ENCODE assay signal across 25 cellular contexts in the genomic region with DNA sequence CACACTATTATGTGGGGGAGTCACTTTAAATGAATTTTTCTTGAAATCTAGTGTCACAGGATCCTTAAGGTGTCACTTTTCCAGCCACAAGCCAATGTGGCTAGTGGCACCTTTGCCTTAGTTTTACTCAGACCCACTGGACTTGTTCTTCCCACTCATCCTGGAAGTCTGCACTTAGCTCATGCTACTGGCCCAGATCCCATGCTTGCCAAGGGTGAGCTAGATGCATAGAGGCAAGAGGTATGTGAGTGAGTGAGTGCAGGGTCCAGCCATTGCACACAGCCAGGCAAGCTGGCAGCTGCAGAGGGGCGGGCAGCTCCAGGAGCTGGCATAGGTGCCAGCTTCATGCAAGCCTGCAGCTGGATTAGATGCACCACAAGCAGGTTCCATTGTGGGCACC.
DNase-seq lines count a peak whose midpoint lies in the region; ATAC-seq, FAIRE-seq and TF ChIP-seq lines count a peak whose summit lies in the region.
"Had no signal": no experiment of that assay in that cellular context is flagged by ENCODE, and none has a peak within 500 bp of the region (broad histone marks: within the 10 kb centered on the region; RNA-seq: fewer than 3 reads in every experiment).

No MANE protein-coding gene starts in this region.

- H3K9me3 ChIP-seq in PC-9 (ENCODE audit: insufficient read depth, low read depth) (no peaks in the 10 kb centered on the region), neuronal stem cell (replicated peaks in 1 of 2; ENCODE audit: control insufficient read depth in 2 of 2, insufficient read depth in 1 of 2, low read depth in 1 of 2, low read length in 2 of 2) (peaks cover 0 to 11% of the 10 kb centered on the region in 2 donors)
- H3K9me3 ChIP-seq: A549, BE2C, HAP-1 had no signal

- H3K4me1 ChIP-seq in PC-9 (replicated peaks; ENCODE audit: insufficient read depth): no peaks in the 10 kb centered on the region
- no peaks in the 10 kb centered on the region for H3K4me1 ChIP-seq in neuronal stem cell (ENCODE audit: control insufficient read depth in 2 of 2, insufficient read depth in 1 of 2, low read depth in 1 of 2, low read length in 2 of 2)
- H3K4me1 ChIP-seq: A549; BE2C; BLaER1 treated with 17β-estradiol and CSF1 and Interleukin-3, amounts not matched to agents 10 nM and 100 nM; HAP-1 had no signal

- CTCF ChIA-PET in PC-9 (lab: Charles Lee): no interaction called here

- ATAC-seq in GM21723 (IDR thresholded peaks at IDR 0.05; ENCODE audit: unreplicated experiment): no peak
- ATAC-seq: A549 had no signal

- no peaks in the 10 kb centered on the region for H3K9me2 ChIP-seq in PC-9 (ENCODE audit: insufficient read depth)

- peak overlapping the region; percentile 94 for H4K8ac ChIP-seq in neuronal stem cell (ENCODE audit: low read depth, low read length)

- no peak overlapping the region for H3K23ac ChIP-seq in neuronal stem cell (ENCODE audit: low read depth, low read length, poor library complexity)

- H3K14ac ChIP-seq in neuronal stem cell (ENCODE audit: low read length): no peak overlapping the region

- no peak overlapping the region for H2AFZ ChIP-seq in PC-9
- no peak overlapping the region for H2AFZ ChIP-seq in neuronal stem cell (ENCODE audit: low read length)

- H2BK15ac ChIP-seq in neuronal stem cell (ENCODE audit: low read length): no peak overlapping the region

- H4K91ac ChIP-seq in neuronal stem cell (ENCODE audit: low read depth, low read length, poor library complexity): no peak overlapping the region

- intact Hi-C loops in PC-9 (cut with micrococcal nuclease; ENCODE audit: unreplicated experiment): no loop called here

- no peak overlapping the region for H2BK12ac ChIP-seq in neuronal stem cell (ENCODE audit: low read length)

- FAIRE-seq in HTR-8/SVneo (lab: Jason Lieb, UNC) (peak; percentile 67), urothelium cell line (lab: Jason Lieb, UNC) (peak; percentile 13)
- FAIRE-seq: A549, GM12891, GM18507, H54 had no signal

- no peaks in the 10 kb centered on the region for H4K20me1 ChIP-seq in PC-9 (ENCODE audit: insufficient read depth)
- H4K20me1 ChIP-seq: BLaER1 treated with 17β-estradiol and CSF1 and Interleukin-3, amounts not matched to agents 10 nM and 100 nM had no signal

- no peak overlapping the region for H3K4ac ChIP-seq in neuronal stem cell (ENCODE audit: low read length)

- H3K36me3 ChIP-seq in PC-9 (ENCODE audit: low read depth) (no peaks in the 10 kb centered on the region), neuronal stem cell (replicated peaks in 1 of 2; ENCODE audit: control insufficient read depth in 2 of 2, insufficient read depth in 2 of 2, low read length in 2 of 2) (no peaks in the 10 kb centered on the region)
- H3K36me3 ChIP-seq: BE2C; BLaER1 treated with 17β-estradiol and CSF1 and Interleukin-3, amounts not matched to agents 10 nM and 100 nM; HAP-1 had no signal

- no peaks in the 10 kb centered on the region for H3K79me2 ChIP-seq in PC-9 (ENCODE audit: low read depth)

- no CpG with 5 or more reads among the region's 1 CpG for whole genome bisulfite sequencing in neuronal stem cell (ENCODE audit: extremely low coverage in 2 of 2, insufficient read length in 2 of 2, insufficient replicate concordance in 1 of 2), 2 donors

- H3K27ac ChIP-seq in PC-9 (no peak overlapping the region), neuronal stem cell (replicated peaks; ENCODE audit: low read length) (no peak overlapping the region)
- H3K27ac ChIP-seq: A549; BLaER1 treated with 17β-estradiol and CSF1 and Interleukin-3, amounts not matched to agents 10 nM and 100 nM had no signal

- H3K79me1 ChIP-seq in neuronal stem cell (ENCODE audit: low read depth, low read length): no peaks in the 10 kb centered on the region

- H3K4me3 ChIP-seq in PC-9: no peak overlapping the region
- H3K4me3 ChIP-seq in neuronal stem cell (ENCODE audit: low read length in 2 of 2): no peak overlapping the region
- H3K4me3 ChIP-seq: A549; BLaER1 treated with 17β-estradiol and CSF1 and Interleukin-3, amounts not matched to agents 10 nM and 100 nM; HAP-1 had no signal

- H3K18ac ChIP-seq in neuronal stem cell (ENCODE audit: low read length): peak overlapping the region; percentile 53

- no TSS peak for BruUV-seq in PC-9 (replicated peaks; lab: Mats Ljungman, UMichigan)

- H3K4me2 ChIP-seq in PC-9 (peak overlapping the region; percentile 40), neuronal stem cell (ENCODE audit: insufficient read depth, low read length, poor library complexity, severe bottlenecking) (no peak overlapping the region)
- H3K4me2 ChIP-seq: A549; BLaER1 treated with 17β-estradiol and CSF1 and Interleukin-3, amounts not matched to agents 10 nM and 100 nM had no signal

- TF ChIP-seq CTCF in PC-9 (conservative IDR thresholded peaks at IDR 0.05): no peak

- H3F3A ChIP-seq in PC-9 (ENCODE audit: insufficient read depth, low read depth): no peaks in the 10 kb centered on the region

- H2BK120ac ChIP-seq in neuronal stem cell (ENCODE audit: low read depth, low read length): no peak overlapping the region

- peak overlapping the region; percentile 34 for H2AK5ac ChIP-seq in neuronal stem cell (ENCODE audit: low read depth, low read length)

- no peak overlapping the region for H2BK5ac ChIP-seq in neuronal stem cell (ENCODE audit: low read length)

- POLR2A ChIA-PET in PC-9 (lab: Charles Lee; ENCODE audit: unreplicated experiment): interaction anchor here (0.6 kb wide), 1 partner anchor 135 kb away, joined by 3 read pairs; no protein-coding TSS in a partner anchor

- no peaks in the 10 kb centered on the region for H3K27me3 ChIP-seq in PC-9 (ENCODE audit: insufficient read depth, low read depth)
- H3K27me3 ChIP-seq in neuronal stem cell (ENCODE audit: control insufficient read depth in 3 of 3, insufficient read depth in 3 of 3, low read depth in 1 of 3, low read length in 3 of 3): no peaks in the 10 kb centered on the region
- H3K27me3 ChIP-seq: BLaER1 treated with 17β-estradiol and CSF1 and Interleukin-3, amounts not matched to agents 10 nM and 100 nM had no signal

- no peak overlapping the region for H3K9ac ChIP-seq in neuronal stem cell (ENCODE audit: low read depth, low read length, poor library complexity)
- H3K9ac ChIP-seq: BLaER1 treated with 17β-estradiol and CSF1 and Interleukin-3, amounts not matched to agents 10 nM and 100 nM had no signal

- DNase-seq in HTR-8/SVneo (ENCODE audit: insufficient read length, low spot score) (no peak), PC-9 (peak in 1 of 2 experiments; percentile 5), neuronal stem cell (ENCODE audit: low spot score) (no peak), urothelium cell line (ENCODE audit: low spot score) (no peak), NCI-H128 (lab: John Stamatoyannopoulos, UW; ENCODE audit: unreplicated experiment) (no peak), CD1c-positive myeloid dendritic cell (ENCODE audit: extremely low spot score) (no peak)
- DNase-seq: 8988T; ACHN; AML-193; BE2C; Calu3; CD4-positive, alpha-beta memory T cell; COR-L47; DMS53; DMS79 treated with DMSO at 0.1 percent for 48 hours; GF-D8; GOT3; HFFc6 had no signal
